In the genomic region with DNA sequence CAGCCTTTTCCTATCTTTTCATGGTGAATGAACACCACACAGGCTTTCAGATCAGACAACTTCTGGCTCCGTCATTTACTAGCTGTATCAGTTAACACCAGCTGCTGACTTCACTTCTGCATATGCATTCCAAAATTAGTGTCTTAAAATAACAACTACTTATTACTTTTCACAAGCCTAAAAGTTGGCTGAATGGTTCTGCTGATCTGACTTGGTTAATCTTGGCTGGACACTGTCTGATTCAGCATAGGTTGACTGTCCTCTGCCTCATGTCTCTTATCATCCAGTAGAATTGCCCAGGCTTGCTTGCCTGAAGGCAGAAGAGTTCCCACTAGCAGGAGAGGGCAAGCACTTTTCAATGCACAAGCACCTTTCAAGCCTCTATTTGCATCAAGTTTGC, we compare ENCODE assay signal across 1 cellular context.
TF ChIP-seq lines count a peak whose summit lies in the region.

No MANE protein-coding gene starts in this region.

TF ChIP-seq in GM23338, 12 proteins besides CTCF, POLR2A, EP300 and RAD21 (continued from another document):
- TF ChIP-seq EZH2phosphoT487 (IDR thresholded peaks at IDR 0.05; ENCODE audit: unreplicated experiment) (no peak), CREB1 (CRISPR knock-in tag; IDR thresholded peaks at IDR 0.05; ENCODE audit: low read depth) (no peak)
